9 cellular contexts compared by ENCODE assay signal in the genomic region with DNA sequence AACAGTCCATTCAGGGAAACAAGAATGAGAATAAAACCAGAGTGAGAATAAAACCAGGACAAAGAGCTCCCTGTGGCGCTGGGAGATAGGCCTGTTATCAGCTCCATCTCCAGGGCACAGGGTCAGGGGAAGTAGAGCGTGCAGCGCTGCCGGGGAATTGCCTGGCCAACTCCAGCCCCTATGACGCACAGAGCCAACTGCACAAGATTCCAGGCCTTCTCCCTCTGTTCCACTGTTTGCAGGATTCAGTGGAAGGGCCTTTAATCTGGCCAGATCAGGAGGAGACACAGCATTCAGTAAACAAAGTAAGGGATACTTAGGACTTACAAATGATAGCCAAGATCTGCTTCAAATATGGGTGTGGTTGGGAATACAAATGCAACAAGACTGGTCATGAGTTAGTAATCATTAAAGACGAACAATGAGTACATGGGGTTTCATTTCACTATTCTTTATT. TPM values are rescaled to one million over a fixed set of nuclear protein-coding genes. Genes with fewer than 3 reads are reported as not detected.
A peak's percentile ranks its signal among the peaks of the same experiment; 100 is the strongest.
DNase-seq lines count a peak whose midpoint lies in the region; ATAC-seq and TF ChIP-seq lines count a peak whose summit lies in the region.
"Had no signal": no experiment of that assay in that cellular context is flagged by ENCODE, and none has a peak within 500 bp of the region (broad histone marks: within the 10 kb centered on the region; RNA-seq: fewer than 3 reads in every experiment).

No MANE protein-coding gene starts in this region.

- peak overlapping the region; percentile 93 for H3K27ac ChIP-seq in RWPE1
- no peak overlapping the region for H3K27ac ChIP-seq in neuronal stem cell (replicated peaks; ENCODE audit: low read length)

- DNase-seq in Ammon's horn (ENCODE audit: low spot score) (peak; percentile 39), RWPE1 (ENCODE audit: low spot score) (peak; percentile 67), fibroblast of mammary gland (ENCODE audit: low read depth) (peak; percentile 97), neuronal stem cell (ENCODE audit: low spot score) (no peak), T-cell (no peak), inferior parietal cortex (ENCODE audit: extremely low spot score) (no peak), NCI-H748 (lab: John Stamatoyannopoulos, UW; ENCODE audit: unreplicated experiment) (no peak)
- DNase-seq in activated naive CD4-positive, alpha-beta T cell treated with anti-CD3 and anti-CD28 coated beads, Interleukin-2, amount 50 U/mL, for 72 hours (ENCODE audit: low spot score in 2 of 2), result no peak
- DNase-seq: DMS53 had no signal

- H3K27me3 ChIP-seq in neuronal stem cell (ENCODE audit: control insufficient read depth in 3 of 3, insufficient read depth in 3 of 3, low read depth in 1 of 3, low read length in 3 of 3), result no peaks in the 10 kb centered on the region

- no peak overlapping the region for H2AK5ac ChIP-seq in neuronal stem cell (ENCODE audit: low read depth, low read length)

- TF ChIP-seq CTCF in RWPE1 (conservative IDR thresholded peaks at IDR 0.05; ENCODE audit: low read depth) (no peak), fibroblast of mammary gland (conservative IDR thresholded peaks at IDR 0.05; ENCODE audit: control insufficient read depth, insufficient read depth, low read depth, low read length) (no peak)

- no peak for ATAC-seq in T-cell (replicated peaks in 1 of 4)
- ATAC-seq in activated naive CD4-positive, alpha-beta T cell treated with anti-CD3 and anti-CD28 coated beads, Interleukin-2, amount 50 U/mL, for 72 hours, result no peak

- no peak overlapping the region for H3K4me2 ChIP-seq in neuronal stem cell (ENCODE audit: insufficient read depth, low read length, poor library complexity, severe bottlenecking)

- no peak overlapping the region for H2BK12ac ChIP-seq in neuronal stem cell (ENCODE audit: low read length)

- H3K27ac Mint-ChIP-seq in T-cell, result peak overlapping the region in 1 of 2 donors; percentile 73
- H3K27ac Mint-ChIP-seq in activated naive CD4-positive, alpha-beta T cell treated with anti-CD3 and anti-CD28 coated beads, Interleukin-2, amount 50 U/mL, for 72 hours, result no peak overlapping the region

- peaks cover 2% of the 10 kb centered on the region for H3K79me1 ChIP-seq in neuronal stem cell (ENCODE audit: low read depth, low read length)

- no peak overlapping the region for H3K4ac ChIP-seq in neuronal stem cell (ENCODE audit: low read length)

- peaks cover 22 to 30% (median 24%) of the 10 kb centered on the region in 3 donors for H3K4me1 Mint-ChIP-seq in T-cell

- H4K8ac ChIP-seq in neuronal stem cell (ENCODE audit: low read depth, low read length), result no peak overlapping the region

- peaks cover 17 to 23% of the 10 kb centered on the region in 2 donors for H3K4me1 ChIP-seq in neuronal stem cell (ENCODE audit: control insufficient read depth in 2 of 2, insufficient read depth in 1 of 2, low read depth in 1 of 2, low read length in 2 of 2)

- H3K4me3 ChIP-seq in fibroblast of mammary gland (ENCODE audit: control insufficient read depth, low read depth, low read length) (no peak overlapping the region), neuronal stem cell (ENCODE audit: low read length in 2 of 2) (no peak overlapping the region)

- H2BK120ac ChIP-seq in neuronal stem cell (ENCODE audit: low read depth, low read length), result no peak overlapping the region

- peaks cover 23 to 30% of the 10 kb centered on the region in 2 donors for H3K27me3 Mint-ChIP-seq in T-cell

- CTCF ChIA-PET in RWPE1 (lab: Yijun Ruan, JAX), result interaction anchor here (0.6 kb wide), 2 partner anchors 52 to 77 kb away, joined by 4 read pairs; no protein-coding TSS in a partner anchor
- CTCF ChIA-PET in T-cell (lab: Charles Lee), result no interaction called here

- peaks cover 0 to 16% of the 10 kb centered on the region in 2 donors for H3K36me3 ChIP-seq in neuronal stem cell (replicated peaks in 1 of 2; ENCODE audit: control insufficient read depth in 2 of 2, insufficient read depth in 2 of 2, low read length in 2 of 2)

- WGBS in neuronal stem cell (ENCODE audit: extremely low coverage in 2 of 2, insufficient read length in 2 of 2, insufficient replicate concordance in 1 of 2), 2 donors, result no CpG with 5 or more reads among the region's 6 CpGs

- H2BK15ac ChIP-seq in neuronal stem cell (ENCODE audit: low read length), result no peak overlapping the region

- POLR2A ChIA-PET in RWPE1 (lab: Yijun Ruan, JAX; ENCODE audit: low non-redundant PET), result no interaction called here
- POLR2A ChIA-PET in T-cell (lab: Charles Lee), result no interaction called here

- H2AFZ ChIP-seq in neuronal stem cell (ENCODE audit: low read length), result peak overlapping the region; percentile 37

- no peaks in the 10 kb centered on the region for H3K9me3 Mint-ChIP-seq in T-cell
- H3K9me3 Mint-ChIP-seq in activated naive CD4-positive, alpha-beta T cell treated with anti-CD3 and anti-CD28 coated beads, Interleukin-2, amount 50 U/mL, for 72 hours, result no peaks in the 10 kb centered on the region

- H3K9ac ChIP-seq in neuronal stem cell (ENCODE audit: low read depth, low read length, poor library complexity), result no peak overlapping the region

- no peak overlapping the region for H4K91ac ChIP-seq in neuronal stem cell (ENCODE audit: low read depth, low read length, poor library complexity)

- H3K23ac ChIP-seq in neuronal stem cell (ENCODE audit: low read depth, low read length, poor library complexity), result no peak overlapping the region

- H3K4me3 Mint-ChIP-seq in T-cell, result no peak overlapping the region

- H2BK5ac ChIP-seq in neuronal stem cell (ENCODE audit: low read length), result no peak overlapping the region

- H3K36me3 Mint-ChIP-seq in T-cell, result no peaks in the 10 kb centered on the region
- no peaks in the 10 kb centered on the region for H3K36me3 Mint-ChIP-seq in activated naive CD4-positive, alpha-beta T cell treated with anti-CD3 and anti-CD28 coated beads, Interleukin-2, amount 50 U/mL, for 72 hours

- H3K18ac ChIP-seq in neuronal stem cell (ENCODE audit: low read length), result no peak overlapping the region

- H3K9me3 ChIP-seq in neuronal stem cell (replicated peaks in 1 of 2; ENCODE audit: control insufficient read depth in 2 of 2, insufficient read depth in 1 of 2, low read depth in 1 of 2, low read length in 2 of 2), result no peaks in the 10 kb centered on the region

- no peak overlapping the region for H3K14ac ChIP-seq in neuronal stem cell (ENCODE audit: low read length)

RNA-seq across cellular contexts. Expression of a gene that starts 49.4 kb away (rescaled TPM):
- 57.5 TPM for polyA plus RNA-seq in neuronal stem cell (2013, experiment 1 of 2)
- 59.2 TPM for polyA plus RNA-seq in neuronal stem cell (2013, experiment 2 of 2)
- 1 to 10 TPM; 1.2 to 2.5 (median 1.7) TPM for total RNA-seq in T-cell
- 1 to 10 TPM in 1 of 2 donors, under 1 TPM in 1; 0.37 to 1.5 TPM for total RNA-seq in activated naive CD4-positive, alpha-beta T cell treated with anti-CD3 and anti-CD28 coated beads, Interleukin-2, amount 50 U/mL, for 72 hours

Comparison
In these comparisons a context has a peak if more than half of its experiments do, and no peak if none do; other contexts are left out.
1. DNase-seq: peak in Ammon's horn (single experiment), RWPE1 (single experiment) and fibroblast of mammary gland (single experiment); none in neuronal stem cell (single experiment), T-cell (0 of 34), activated naive CD4-positive, alpha-beta T cell treated with anti-CD3 and anti-CD28 coated beads, Interleukin-2, amount 50 U/mL, for 72 hours (0 of 2), inferior parietal cortex (single experiment) and NCI-H748 (single experiment).